Comparison of ENCODE assay signal across 35 cellular contexts in the genomic region with DNA sequence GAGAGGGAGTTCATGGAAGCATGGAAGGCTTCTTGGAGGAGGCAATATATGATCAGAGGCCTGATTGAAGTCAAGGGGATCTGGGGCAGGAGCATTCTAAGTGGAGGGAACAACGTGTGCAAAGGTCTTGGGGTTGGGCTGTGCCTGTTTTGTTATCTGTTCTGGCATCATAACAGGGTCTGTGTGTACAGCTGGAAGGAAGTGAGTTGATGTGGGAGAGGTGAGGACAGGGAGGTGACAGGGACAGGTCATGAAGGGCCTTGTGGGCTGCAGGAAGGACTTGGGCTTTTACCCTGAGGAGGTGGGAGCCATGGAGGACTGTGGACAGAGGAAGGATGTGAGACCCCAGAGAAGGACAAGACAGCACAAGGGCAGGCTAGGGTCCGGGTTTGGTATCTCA. TPM values are rescaled to one million over a fixed set of nuclear protein-coding genes. Genes with fewer than 3 reads are reported as not detected.
"Had no signal": no experiment of that assay in that cellular context is flagged by ENCODE, and none has a peak within 500 bp of the region (broad histone marks: within the 10 kb centered on the region; RNA-seq: fewer than 3 reads in every experiment).

No MANE protein-coding gene starts in this region.

- H3K36me3 Mint-ChIP-seq: naive thymus-derived CD8-positive, alpha-beta T cell; stimulated activated effector memory CD8-positive, alpha-beta T cell treated with anti-CD3 and anti-CD28 coated beads, Interleukin-12 subunit alpha, Interleukin-12 subunit beta, amount 100 ng/mL, for 72 hours had no signal

- H3K27me3 Mint-ChIP-seq: stimulated activated naive CD8-positive, alpha-beta T cell treated with anti-CD3 and anti-CD28 coated beads, Interleukin-15, Interleukin-2, amounts not matched to agents 100 ng/mL and 50 ng/mL, for 24 hours had no signal

- H3K9me3 ChIP-seq: lower lobe of right lung, neutrophil, suprapubic skin, upper lobe of right lung had no signal

- FAIRE-seq: keratinocyte, small intestine, urothelium cell line had no signal

- H3K27ac Mint-ChIP-seq: nephron; stimulated activated effector memory CD8-positive, alpha-beta T cell treated with anti-CD3 and anti-CD28 coated beads, Interleukin-12 subunit alpha, Interleukin-12 subunit beta, amount 100 ng/mL, for 72 hours; stimulated activated naive CD8-positive, alpha-beta T cell treated with anti-CD3 and anti-CD28 coated beads, Interleukin-15, Interleukin-2, amounts not matched to agents 100 ng/mL and 50 ng/mL, for 24 hours had no signal

- H2AFZ ChIP-seq: parathyroid adenoma had no signal

- H3K27ac ChIP-seq: left lung, lower lobe of right lung, neutrophil, parathyroid adenoma, sigmoid colon, spleen, suprapubic skin, thoracic aorta, tibial artery, upper lobe of right lung had no signal

- H3K79me2 ChIP-seq: parathyroid adenoma had no signal

- H3K9me3 Mint-ChIP-seq: naive thymus-derived CD8-positive, alpha-beta T cell; neural crest cell; stimulated activated effector memory CD8-positive, alpha-beta T cell treated with anti-CD3 and anti-CD28 coated beads, Interleukin-12 subunit alpha, Interleukin-12 subunit beta, amount 100 ng/mL, for 72 hours; stimulated activated naive CD8-positive, alpha-beta T cell treated with anti-CD3 and anti-CD28 coated beads, Interleukin-15, Interleukin-2, amounts not matched to agents 100 ng/mL and 50 ng/mL, for 24 hours had no signal

- H3K27me3 ChIP-seq: left lung, neutrophil, sigmoid colon, spleen, suprapubic skin, tibial artery, upper lobe of right lung had no signal

- ATAC-seq: left colon; left lung; lower lobe of right lung; naive thymus-derived CD8-positive, alpha-beta T cell; right cardiac atrium; stimulated activated effector memory CD8-positive, alpha-beta T cell treated with anti-CD3 and anti-CD28 coated beads, Interleukin-12 subunit alpha, Interleukin-12 subunit beta, amount 100 ng/mL, for 72 hours; upper lobe of right lung had no signal

- H3K4me1 Mint-ChIP-seq: stimulated activated effector memory CD8-positive, alpha-beta T cell treated with anti-CD3 and anti-CD28 coated beads, Interleukin-12 subunit alpha, Interleukin-12 subunit beta, amount 100 ng/mL, for 72 hours had no signal

- H3K9ac ChIP-seq: parathyroid adenoma had no signal

- H3K4me3 ChIP-seq: left lung, lower lobe of right lung, sigmoid colon, spleen, suprapubic skin, thoracic aorta, tibial artery, upper lobe of right lung had no signal

- H3K4me3 Mint-ChIP-seq: naive thymus-derived CD8-positive, alpha-beta T cell; nephron; neural crest cell; stimulated activated effector memory CD8-positive, alpha-beta T cell treated with anti-CD3 and anti-CD28 coated beads, Interleukin-12 subunit alpha, Interleukin-12 subunit beta, amount 100 ng/mL, for 72 hours; stimulated activated naive CD8-positive, alpha-beta T cell treated with anti-CD3 and anti-CD28 coated beads, Interleukin-15, Interleukin-2, amounts not matched to agents 100 ng/mL and 50 ng/mL, for 24 hours had no signal

- H3K36me3 ChIP-seq: left lung, lower lobe of right lung, neutrophil, sigmoid colon, spleen, suprapubic skin, thoracic aorta, tibial artery, upper lobe of right lung had no signal

- DNase-seq: hippocampal formation; kidney glomerular epithelial cell; left colon; left lung; lower lobe of right lung; mammary epithelial cell; mesenchymal stem cell; naive thymus-derived CD8-positive, alpha-beta T cell; occipital lobe; right cardiac atrium; sigmoid colon; small intestine; spleen; stimulated activated CD4-positive, alpha-beta T cell treated with anti-CD3 and anti-CD28 coated beads, Interleukin-4, amount 100 ng/mL, for 24 hours; stimulated activated naive CD4-positive, alpha-beta T cell; tibial artery; trophoblast cell; upper lobe of right lung had no signal

- H3K4me1 ChIP-seq: left lung, lower lobe of right lung, parathyroid adenoma, spleen, upper lobe of right lung had no signal

RNA-seq across cellular contexts. Expression of gene NFILZ, which starts 1.2 kb away (rescaled TPM):
- total RNA-seq: left colon; left lung; liver; lower lobe of right lung; mammary epithelial cell; mucosa of gallbladder; naive thymus-derived CD8-positive, alpha-beta T cell; neural crest cell; occipital lobe; osteocyte; posterior vena cava; pulmonary artery endothelial cell; renal cortical epithelial cell; right cardiac atrium; sigmoid colon; spleen; subcutaneous adipose tissue; suprapubic skin; thoracic aorta; upper lobe of right lung had no signal
- polyA plus RNA-seq: keratinocyte; liver; mammary epithelial cell; naive thymus-derived CD8-positive, alpha-beta T cell; right cardiac atrium; sigmoid colon; small intestine; spleen had no signal

RNA-seq across cellular contexts. Expression of gene ADAMTS10, which starts 18.7 kb away (rescaled TPM):
- polyA plus RNA-seq: keratinocyte, mammary epithelial cell had no signal
